Comparison of ENCODE assay signal across 18 cellular contexts in genomic region chr7:129728875-129729467, GRCh38.
"Had no signal": no experiment of that assay in that cellular context is flagged by ENCODE, and none has a peak within 500 bp of the region (broad histone marks: within the 10 kb centered on the region; RNA-seq: fewer than 3 reads in every experiment).

No MANE protein-coding gene starts in this region.

- ATAC-seq: activated T-cell treated with anti-CD3 and anti-CD28 coated beads, Interleukin-2, amount 50 U/mL, for 4 hours; esophagus mucosa; left cardiac atrium; natural killer cell; right lobe of liver; stimulated activated naive B cell treated with anti-CD40 and anti-IgM and Interleukin-4, amounts not matched to agents 10 μg/mL and 1 μg/mL and 100 μg/mL, for 72 hours had no signal

- H3K4me1 ChIP-seq: prostate gland, right lobe of liver, spleen had no signal

- H3K27me3 ChIP-seq: right lobe of liver, spleen had no signal

- H3K36me3 ChIP-seq: prostate gland had no signal

- DNase-seq: activated CD4-positive, alpha-beta T cell treated with anti-CD3 and anti-CD28 coated beads, Interleukin-2, amount 50 U/mL, for 48 hours; activated CD4-positive, CD25-positive, alpha-beta regulatory T cell treated with anti-CD3 and anti-CD28 coated beads, Interleukin-2, amount 50 U/mL, for 72 hours; activated gamma-delta T cell treated with Interleukin-2 at 50 U/mL for 16 hours; activated naive CD8-positive, alpha-beta T cell treated with anti-CD3 and anti-CD28 coated beads, Interleukin-2, amount 10 ng/mL, durations not matched to agents 7 days and 5 days; activated T-cell treated with anti-CD3 and anti-CD28 coated beads, Interleukin-2, amount 50 U/mL, for 4 hours; anterior cingulate cortex; glutamatergic neuron; left cardiac atrium; mammary epithelial cell; natural killer cell; occipital lobe; right lobe of liver; spleen; stimulated activated CD4-positive, alpha-beta T cell treated with anti-CD3 and anti-CD28 coated beads, Interleukin-1b, Interleukin-23, amount 100 ng/mL, for 48 hours; stimulated activated naive B cell treated with anti-CD40 and anti-IgM and Interleukin-4, amounts not matched to agents 10 μg/mL and 1 μg/mL and 100 μg/mL, for 72 hours; T-helper 9 cell had no signal

- H3K27ac ChIP-seq: prostate gland, right lobe of liver, spleen had no signal

- H3K9me3 ChIP-seq: prostate gland, right lobe of liver, spleen had no signal

- H3K4me3 ChIP-seq: prostate gland, right lobe of liver, spleen had no signal
